8 cellular contexts compared by ENCODE assay signal in genomic region chr2:100561191-100561590, GRCh38. TPM values are rescaled to one million over a fixed set of nuclear protein-coding genes. Genes with fewer than 3 reads are reported as not detected.
DNase-seq lines count a peak whose midpoint lies in the region; TF ChIP-seq lines count a peak whose summit lies in the region.
"Had no signal": no experiment of that assay in that cellular context is flagged by ENCODE, and none has a peak within 500 bp of the region (broad histone marks: within the 10 kb centered on the region; RNA-seq: fewer than 3 reads in every experiment).

No MANE protein-coding gene starts in this region.

- H3K9ac ChIP-seq in SU-DHL-6 (ENCODE audit: low read length): no peak overlapping the region
- H3K9ac ChIP-seq in fibroblast of lung (ENCODE audit: insufficient read depth, low read length): no peak overlapping the region

- no peaks in the 10 kb centered on the region for H3K27me3 ChIP-seq in H7 (ENCODE audit: control insufficient read depth, insufficient read depth, low read length)
- no peaks in the 10 kb centered on the region for H3K27me3 ChIP-seq in SU-DHL-6 (ENCODE audit: low read length)
- no peaks in the 10 kb centered on the region for H3K27me3 ChIP-seq in fibroblast of lung (ENCODE audit: control insufficient read depth, insufficient read depth, low read length)
- no peaks in the 10 kb centered on the region for H3K27me3 ChIP-seq in spleen (replicated peaks in 1 of 7)

- H3K36me3 ChIP-seq in H7 (replicated peaks; ENCODE audit: control insufficient read depth, insufficient read depth, low read length) (no peaks in the 10 kb centered on the region; the same call in 1 of the 2 replicates), SU-DHL-6 (ENCODE audit: low read length) (no peaks in the 10 kb centered on the region), fibroblast of lung (ENCODE audit: control insufficient read depth, insufficient read depth, low read length) (no peaks in the 10 kb centered on the region), spleen (peaks cover 0 to 7% (median under 1%) of the 10 kb centered on the region in 6 donors)

- peaks cover 15% of the 10 kb centered on the region; the same call in 1 of the 2 replicates for H3K79me2 ChIP-seq in SU-DHL-6 (ENCODE audit: insufficient read depth, low read length)
- H3K79me2 ChIP-seq in fibroblast of lung (ENCODE audit: control insufficient read depth, insufficient read depth, low read length): peaks cover 3% of the 10 kb centered on the region

- DNase-seq in H7 (peak; percentile 25), fibroblast of lung (ENCODE audit: low read depth in 2 of 2) (no peak), spleen (no peak), NCI-H2171 (lab: John Stamatoyannopoulos, UW) (no peak), foreskin fibroblast (no peak), activated T-cell treated with anti-CD3 and anti-CD28 coated beads for 4 hours (no peak)
- DNase-seq: NCI-H526 had no signal

- no peaks in the 10 kb centered on the region for H4K20me1 ChIP-seq in SU-DHL-6 (ENCODE audit: low read depth, low read length)
- H4K20me1 ChIP-seq in fibroblast of lung (ENCODE audit: control insufficient read depth, extremely low read depth, insufficient read depth, low read length): no peaks in the 10 kb centered on the region

- 95 to 100% (median 98%) methylated on average over 4 of the region's 4 CpGs for WGBS in spleen, 5 donors

- no peaks in the 10 kb centered on the region for H3K9me2 ChIP-seq in SU-DHL-6 (replicated peaks; ENCODE audit: insufficient read depth, low read length)

- no peaks in the 10 kb centered on the region for H3K9me3 ChIP-seq in SU-DHL-6 (ENCODE audit: insufficient read depth, low read length)
- H3K9me3 ChIP-seq in fibroblast of lung (ENCODE audit: control insufficient read depth, insufficient read depth, low read depth, low read length): no peaks in the 10 kb centered on the region
- H3K9me3 ChIP-seq in spleen: no peaks in the 10 kb centered on the region

- H2AFZ ChIP-seq in SU-DHL-6 (ENCODE audit: low read depth, low read length, severe bottlenecking) (peak overlapping the region; percentile 85), fibroblast of lung (ENCODE audit: low read length) (peak overlapping the region; percentile 8)

- H3K4me1 ChIP-seq in fibroblast of lung (ENCODE audit: control insufficient read depth, extremely low read depth, insufficient read depth, low read length) (no peaks in the 10 kb centered on the region), spleen (peaks cover 2 to 28% (median 23%) of the 10 kb centered on the region in 6 donors)

- no peak for TF ChIP-seq POLR2A in spleen (IDR thresholded peaks at IDR 0.05)

- H3K4me3 ChIP-seq in H7 (ENCODE audit: insufficient read depth, low read depth, low read length) (no peak overlapping the region), SU-DHL-6 (ENCODE audit: insufficient read depth, low read length, poor library complexity, severe bottlenecking) (no peak overlapping the region), fibroblast of lung (replicated peaks in 1 of 4; ENCODE audit: control extremely low read depth in 1 of 4, insufficient read depth in 1 of 4, low read depth in 3 of 4, low read length in 4 of 4) (no peak overlapping the region), spleen (no peak overlapping the region), foreskin fibroblast (ENCODE audit: low read depth in 1 of 2, low read length in 2 of 2) (no peak overlapping the region)

- TF ChIP-seq CTCF in SU-DHL-6 (IDR thresholded peaks at IDR 0.05; ENCODE audit: insufficient read depth, low read length, poor library complexity, severe bottlenecking) (no peak), fibroblast of lung (conservative IDR thresholded peaks at IDR 0.05 in 1 of 2, IDR thresholded peaks at IDR 0.05 in 1 of 2; ENCODE audit: low read depth in 1 of 2, low read length in 2 of 2) (no peak), spleen (IDR thresholded peaks at IDR 0.05 in 8 of 11, conservative IDR thresholded peaks at IDR 0.05 in 3 of 11) (no peak), foreskin fibroblast (IDR thresholded peaks at IDR 0.05; ENCODE audit: low read depth, low read length) (no peak)

- H3F3A ChIP-seq in SU-DHL-6 (ENCODE audit: insufficient read depth): peaks cover 13% of the 10 kb centered on the region

- intact Hi-C loops in spleen (cut with DNase I; ENCODE audit: low total_unique reads): no loop called here

- H3K4me2 ChIP-seq in SU-DHL-6 (ENCODE audit: low read depth, low read length, poor library complexity, severe bottlenecking) (no peak overlapping the region), fibroblast of lung (ENCODE audit: extremely low read depth, insufficient read depth, low read length) (no peak overlapping the region)

- H3K27ac ChIP-seq in SU-DHL-6 (ENCODE audit: low read depth, low read length): no peak overlapping the region
- H3K27ac ChIP-seq in fibroblast of lung (ENCODE audit: insufficient read depth, low read length): no peak overlapping the region
- H3K27ac ChIP-seq in spleen: peak overlapping the region in 6 of 8 donors; percentile 90 to 94 (median 93)

RNA-seq across cellular contexts. Expression of gene PDCL3, which starts 1.6 kb away (rescaled TPM):
- 11.7 and 14.2 TPM in 2 replicates for total RNA-seq in H7 (2014; rRNA removed; shearing (Covaris generic))
- total RNA-seq in fibroblast of lung (11.4 and 13.4 TPM in 2 replicates), spleen (10 to 100 TPM in 6 of 7 donors, 1 to 10 TPM in 1; 9.4 to 17.1 (median 12.5) TPM)
- polyA plus RNA-seq in fibroblast of lung (29.0 and 36.1 TPM in 2 replicates), spleen (10 to 100 TPM; 19.3 to 25.1 (median 22.7) TPM)
- polyA plus RNA-seq in fibroblast of lung (2012): 24.2 and 31.2 TPM in 2 replicates
- polyA minus RNA-seq in fibroblast of lung (ENCODE audit: low replicate concordance): 0.94 and 3.5 TPM in 2 replicates

Comparison
In these comparisons a context has a peak if more than half of its experiments do, and no peak if none do; other contexts are left out.
1. H3K27ac ChIP-seq: peak in spleen (6 of 8); none in SU-DHL-6 (single experiment) and fibroblast of lung (single experiment).